ENCODE assay signal across 8 cellular contexts in the genomic region with DNA sequence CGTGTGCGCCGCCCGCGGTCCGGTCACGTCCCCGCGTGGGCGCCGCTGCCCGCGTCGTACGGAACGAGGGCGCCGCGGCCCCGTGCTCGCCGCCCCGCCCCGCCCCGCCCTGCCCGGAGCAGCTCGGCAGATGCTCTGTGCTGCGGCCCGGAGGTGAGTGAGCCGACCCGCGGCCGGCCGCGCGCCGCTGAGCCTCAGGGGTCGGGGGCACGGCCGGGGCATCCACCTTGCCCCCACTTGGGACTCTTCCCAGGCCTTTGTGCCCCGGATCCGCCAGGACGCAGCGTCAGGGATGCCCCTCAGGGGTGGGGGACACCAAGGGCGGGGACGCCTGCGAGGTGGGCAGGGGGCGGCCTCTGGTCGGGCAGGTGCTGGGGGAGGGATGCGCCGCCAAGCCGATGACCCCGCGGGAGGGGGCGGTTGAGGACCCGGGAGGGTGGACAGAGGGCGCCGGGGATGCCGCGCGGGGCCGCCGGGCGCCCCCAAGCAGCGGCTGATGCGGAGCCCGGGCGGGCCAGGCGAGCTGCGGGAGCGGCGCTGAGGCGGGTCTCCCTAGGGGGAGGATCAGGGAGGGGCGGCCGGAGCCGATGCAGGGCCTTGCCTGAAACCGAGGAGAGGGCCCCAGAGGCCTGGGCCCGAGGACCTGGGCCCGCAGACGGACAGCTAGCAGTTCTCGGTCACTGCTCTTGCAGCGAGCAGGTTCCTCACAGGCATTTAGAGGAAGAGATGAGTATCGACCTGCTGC. TPM values are rescaled to one million over a fixed set of nuclear protein-coding genes. Genes with fewer than 3 reads are reported as not detected.
DNase-seq lines count a peak whose midpoint lies in the region; ATAC-seq, FAIRE-seq and TF ChIP-seq lines count a peak whose summit lies in the region.

A gene (plus strand): TSS at position 102 of the 745 bp plus-strand sequence. CDS start 25,177 bp downstream, outside the sequence.

- H3K9me2 ChIP-seq in PC-3 (replicated peaks; ENCODE audit: low read length) = no peaks in the 10 kb centered on the region

- dilution Hi-C loops in keratinocyte (cut with MboI; ENCODE audit: extremely low pct_ligation_motif_present, low sequenced_read_pairs) = no loop called here

- no peaks in the 10 kb centered on the region for H3F3A ChIP-seq in PC-3 (ENCODE audit: low read length, unreplicated experiment)

- peak within 1 kb of the TSS; percentile 37 to 66; a peak in 3 of 4 replicates for H3K4me3 ChIP-seq in DND-41 (ENCODE audit: low read depth in 1 of 2, low read length in 2 of 2)
- H3K4me3 ChIP-seq in PC-3 (ENCODE audit: low read length) = peak within 1 kb of the TSS; percentile 84
- peak within 1 kb of the TSS; percentile 53 for H3K4me3 ChIP-seq in brain microvascular endothelial cell (ENCODE audit: low read depth, low read length)
- peak within 1 kb of the TSS; percentile 39 to 66 (median 60) for H3K4me3 ChIP-seq in keratinocyte (ENCODE audit: control insufficient read depth in 2 of 3, extremely low read depth in 1 of 3, insufficient read depth in 2 of 3, low read depth in 1 of 3, low read length in 3 of 3)

- no peak within 1 kb of the TSS for H3K27ac ChIP-seq in DND-41 (ENCODE audit: low read length)
- no peak within 1 kb of the TSS for H3K27ac ChIP-seq in PC-3 (ENCODE audit: low read length)
- H3K27ac ChIP-seq in brain microvascular endothelial cell = no peak within 1 kb of the TSS
- H3K27ac ChIP-seq in keratinocyte (ENCODE audit: control insufficient read depth, insufficient read depth, low read length) = no peak within 1 kb of the TSS

- in situ Hi-C loops in brain microvascular endothelial cell (cut with HindIII; ENCODE audit: low pct_ligation_motif_present, low sequenced_read_pairs) = no loop called here

- no peaks in the 10 kb centered on the region for H3K27me3 ChIP-seq in DND-41 (ENCODE audit: insufficient read depth, low read length, poor library complexity)
- no peaks in the 10 kb centered on the region for H3K27me3 ChIP-seq in PC-3 (ENCODE audit: low read length)
- H3K27me3 ChIP-seq in brain microvascular endothelial cell (replicated peaks) = peaks cover 64% of the 10 kb centered on the region
- peaks cover 39% of the 10 kb centered on the region for H3K27me3 ChIP-seq in keratinocyte (ENCODE audit: control insufficient read depth, extremely low read depth, insufficient read depth, low read length)

- H3K36me3 ChIP-seq in DND-41 (ENCODE audit: insufficient read depth, low read length) = no peaks in the 10 kb centered on the region
- no peaks in the 10 kb centered on the region for H3K36me3 ChIP-seq in PC-3 (ENCODE audit: low read depth, low read length)
- no peaks in the 10 kb centered on the region for H3K36me3 ChIP-seq in brain microvascular endothelial cell (replicated peaks)
- H3K36me3 ChIP-seq in keratinocyte (ENCODE audit: control insufficient read depth in 2 of 2, extremely low read depth in 1 of 2, insufficient read depth in 2 of 2, low read length in 2 of 2) = no peaks in the 10 kb centered on the region

- H3K9me3 ChIP-seq in DND-41 (ENCODE audit: insufficient read depth, low read length, severe bottlenecking) (no peaks in the 10 kb centered on the region), PC-3 (ENCODE audit: low read length) (no peaks in the 10 kb centered on the region), keratinocyte (ENCODE audit: control insufficient read depth, low read depth, low read length) (no peaks in the 10 kb centered on the region)

- CTCF ChIA-PET in PC-3 (lab: Charles Lee) = interaction anchor here (0.6 kb wide), 1 partner anchor 1868 kb away, joined by 10 read pairs; no protein-coding TSS in a partner anchor

- no TSS peak for BruUV-seq in PC-3 (replicated peaks; lab: Mats Ljungman, UMichigan)

- H4K20me1 ChIP-seq in DND-41 (ENCODE audit: insufficient read depth, low read length) = peaks cover 3% of the 10 kb centered on the region; the same call in 1 of the 2 replicates
- no peaks in the 10 kb centered on the region for H4K20me1 ChIP-seq in PC-3 (ENCODE audit: low read length)
- no peaks in the 10 kb centered on the region for H4K20me1 ChIP-seq in keratinocyte (ENCODE audit: control insufficient read depth, extremely low read depth, insufficient read depth, low read length)

- FAIRE-seq in H54 (lab: Jason Lieb, UNC) = no peak
- no peak for FAIRE-seq in keratinocyte (lab: Jason Lieb, UNC)

- H3K9ac ChIP-seq in DND-41 (ENCODE audit: low read depth, low read length) = peak within 1 kb of the TSS; percentile 66
- H3K9ac ChIP-seq in PC-3 (ENCODE audit: low read length) = peak within 1 kb of the TSS; percentile 33; the same call in 1 of the 2 replicates
- no peak within 1 kb of the TSS for H3K9ac ChIP-seq in keratinocyte (ENCODE audit: control insufficient read depth, extremely low read depth, insufficient read depth, low read length)

- H3K4me1 ChIP-seq in DND-41 (ENCODE audit: insufficient read depth, low read length) (peaks cover 21% of the 10 kb centered on the region), PC-3 (ENCODE audit: insufficient read depth, low read length) (peaks cover 12% of the 10 kb centered on the region; the same call in 1 of the 2 replicates), keratinocyte (ENCODE audit: control insufficient read depth, extremely low read depth, insufficient read depth, low read length) (peaks cover 3% of the 10 kb centered on the region)

- H2AFZ ChIP-seq in DND-41 (ENCODE audit: low read depth, low read length) = peak within 1 kb of the TSS; percentile 92
- H2AFZ ChIP-seq in PC-3 (ENCODE audit: low read length) = peak within 1 kb of the TSS; percentile 98
- H2AFZ ChIP-seq in keratinocyte (ENCODE audit: control insufficient read depth, low read length) = peak within 1 kb of the TSS; percentile 81

- POLR2A ChIA-PET in PC-3 (lab: Charles Lee; ENCODE audit: unreplicated experiment) = no interaction called here

- intact Hi-C loops in PC-3 (cut with micrococcal nuclease) = no loop called here

- TF ChIP-seq POLR2A in H54 (IDR thresholded peaks at IDR 0.05; ENCODE audit: low read depth, low read length) = no peak

- H3K79me2 ChIP-seq in DND-41 (ENCODE audit: insufficient read depth, low read length) = no peaks in the 10 kb centered on the region
- no peaks in the 10 kb centered on the region for H3K79me2 ChIP-seq in PC-3 (ENCODE audit: low read length)
- H3K79me2 ChIP-seq in keratinocyte (ENCODE audit: control insufficient read depth, insufficient read depth, low read length) = no peaks in the 10 kb centered on the region

- DNase-seq in DND-41 (no peak), H54 (ENCODE audit: insufficient read length, low spot score) (peak; percentile 40), PC-3 (no peak), brain microvascular endothelial cell (no peak), keratinocyte (ENCODE audit: low read depth, low spot score) (no peak), UCSD-AML1 (lab: John Stamatoyannopoulos, UW; ENCODE audit: unreplicated experiment) (no peak)
- DNase-seq in stimulated activated CD4-positive, alpha-beta T cell treated with anti-CD3 and anti-CD28 coated beads, Interleukin-2, amount 100 ng/mL, for 24 hours = peak; percentile 22 to 37

- TF ChIP-seq CTCF in DND-41 (IDR thresholded peaks at IDR 0.05; ENCODE audit: borderline replicate concordance, extremely low read depth, low read length, poor library complexity, severe bottlenecking) = no peak
- no peak for TF ChIP-seq CTCF in PC-3 (conservative IDR thresholded peaks at IDR 0.05; ENCODE audit: low read depth, low read length)
- no peak for TF ChIP-seq CTCF in brain microvascular endothelial cell (IDR thresholded peaks at IDR 0.05; ENCODE audit: low read depth, low read length, missing control alignments)
- TF ChIP-seq CTCF in keratinocyte (optimal IDR thresholded peaks at IDR 0.05 in 1 of 3, IDR thresholded peaks at IDR 0.05 in 1 of 3, conservative IDR thresholded peaks at IDR 0.05 in 1 of 3; ENCODE audit: extremely low read depth in 1 of 3, insufficient read depth in 2 of 3, low read length in 3 of 3) = no peak

- peak within 1 kb of the TSS; percentile 93 for H3K4me2 ChIP-seq in DND-41 (ENCODE audit: insufficient read depth, low read length)
- H3K4me2 ChIP-seq in PC-3 (ENCODE audit: low read length) = peak within 1 kb of the TSS; percentile 100
- peak within 1 kb of the TSS; percentile 89 for H3K4me2 ChIP-seq in keratinocyte (ENCODE audit: control insufficient read depth, extremely low read depth, insufficient read depth, low read depth, low read length)

- H3K9me1 ChIP-seq in keratinocyte (ENCODE audit: control insufficient read depth, extremely low read depth, insufficient read depth, low read length) = no peaks in the 10 kb centered on the region

- ATAC-seq in DND-41 (ENCODE audit: insufficient read depth, low read depth) (peak; percentile 37), PC-3 (peak; percentile 67), HG03439 (IDR thresholded peaks at IDR 0.05; ENCODE audit: unreplicated experiment) (no peak)

RNA-seq across cellular contexts. Expression of the gene that starts here (rescaled TPM):
- 14.4 and 17.6 TPM in 2 replicates for total RNA-seq in PC-3 (2014; rRNA removed)
- polyA plus RNA-seq in keratinocyte = 0.03 to 0.09 TPM (median 0.04 TPM) in 3 replicates
- polyA plus RNA-seq in keratinocyte (2011; ENCODE audit: low read depth) = not detected
- 0.04 and 0.10 TPM in 2 replicates for polyA plus RNA-seq in keratinocyte (2011; cell fraction: cytosol; rRNA removed)
- 0.11 and 0.25 TPM in 2 replicates for polyA plus RNA-seq in keratinocyte (2011; cell fraction: nucleus; rRNA removed)
- polyA plus RNA-seq in keratinocyte (2012; ENCODE audit: low replicate concordance) = 0.10 TPM in 1 of 2 replicates, not detected in the other
- not detected in 3 replicates for polyA minus RNA-seq in keratinocyte
- polyA minus RNA-seq in keratinocyte (2011; cell fraction: cytosol; rRNA and poly(A)+ RNA removed) = not detected
- polyA minus RNA-seq in keratinocyte (2011; cell fraction: nucleus; rRNA and poly(A)+ RNA removed) = not detected in 2 replicates

Comparison
In these comparisons a context has a peak if more than half of its experiments do, and no peak if none do; other contexts are left out.
1. DNase-seq: peak in H54 (single experiment) and stimulated activated CD4-positive, alpha-beta T cell treated with anti-CD3 and anti-CD28 coated beads, Interleukin-2, amount 100 ng/mL, for 24 hours (2 of 2); none in DND-41 (single experiment), PC-3 (single experiment), brain microvascular endothelial cell (single experiment), keratinocyte (single experiment) and UCSD-AML1 (single experiment).
2. Peak in every context shown above with its lines, with median percentiles within 50 percentile points of each other: H2AFZ ChIP-seq, H3K4me2 ChIP-seq and H3K4me3 ChIP-seq.